ENCODE assay signal across 8 cellular contexts in genomic region chr3:107599755-107600122, GRCh38.
DNase-seq lines count a peak whose midpoint lies in the region; ATAC-seq and TF ChIP-seq lines count a peak whose summit lies in the region.

No MANE protein-coding gene starts in this region.

- peaks cover 65% of the 10 kb centered on the region for H3K4me1 Mint-ChIP-seq in activated B cell treated with CpG ODN at 0.5 μM for 24 hours
- H3K4me1 Mint-ChIP-seq in stimulated activated memory B cell treated with anti-CD40 and anti-IgM and Interleukin-4, amounts not matched to agents 10 μg/mL and 1 μg/mL and 100 μg/mL, for 72 hours = peaks cover 62% of the 10 kb centered on the region

- peak overlapping the region; percentile 93 for H3K27ac Mint-ChIP-seq in activated B cell treated with CpG ODN at 0.5 μM for 24 hours
- H3K27ac Mint-ChIP-seq in stimulated activated memory B cell treated with anti-CD40 and anti-IgM and Interleukin-4, amounts not matched to agents 10 μg/mL and 1 μg/mL and 100 μg/mL, for 72 hours = peak overlapping the region; percentile 91

- H3K36me3 ChIP-seq in iPS-15b (ENCODE audit: control insufficient read depth, insufficient read depth, low read length) = no peaks in the 10 kb centered on the region

- DNase-seq in DMS 273 treated with DMSO at 0.1 percent for 48 hours (lab: John Stamatoyannopoulos, UW) (peak; percentile 21), DMS 273 (lab: John Stamatoyannopoulos, UW; ENCODE audit: unreplicated experiment) (no peak), activated B cell treated with CpG ODN at 0.5 μM for 24 hours (no peak), NCI-H526 treated with DMSO at 0.1 percent for 48 hours (lab: John Stamatoyannopoulos, UW) (no peak), NOMO-1 treated with dmso at 0.1 percent for 144 hours (lab: John Stamatoyannopoulos, UW; ENCODE audit: unreplicated experiment) (no peak)

- no peaks in the 10 kb centered on the region for H3K9me3 ChIP-seq in iPS-15b (ENCODE audit: control insufficient read depth, insufficient read depth, low read length)

- H3K27me3 ChIP-seq in iPS-15b (ENCODE audit: control insufficient read depth, insufficient read depth, low read length) = no peaks in the 10 kb centered on the region

- H3K9me3 Mint-ChIP-seq in activated B cell treated with CpG ODN at 0.5 μM for 24 hours = no peaks in the 10 kb centered on the region
- no peaks in the 10 kb centered on the region for H3K9me3 Mint-ChIP-seq in stimulated activated memory B cell treated with anti-CD40 and anti-IgM and Interleukin-4, amounts not matched to agents 10 μg/mL and 1 μg/mL and 100 μg/mL, for 72 hours

- POLR2A ChIA-PET in activated B cell treated with CpG ODN at 0.5 μM for 24 hours (lab: Charles Lee) = interaction anchor here (1.0 to 2.0 kb wide), 3 partner anchors 8 to 77 kb away, joined by 5 to 9 read pairs (median 5); partner anchors contain the start of gene BBX

- H3K36me3 Mint-ChIP-seq in activated B cell treated with CpG ODN at 0.5 μM for 24 hours (ENCODE audit: low read depth) = peaks cover 13% of the 10 kb centered on the region
- H3K36me3 Mint-ChIP-seq in stimulated activated memory B cell treated with anti-CD40 and anti-IgM and Interleukin-4, amounts not matched to agents 10 μg/mL and 1 μg/mL and 100 μg/mL, for 72 hours = peaks cover 19% of the 10 kb centered on the region

- peak overlapping the region; percentile 70 for H3K9ac ChIP-seq in iPS-15b (ENCODE audit: low read depth, low read length)

- H3K27me3 Mint-ChIP-seq in activated B cell treated with CpG ODN at 0.5 μM for 24 hours = no peaks in the 10 kb centered on the region
- no peaks in the 10 kb centered on the region for H3K27me3 Mint-ChIP-seq in stimulated activated memory B cell treated with anti-CD40 and anti-IgM and Interleukin-4, amounts not matched to agents 10 μg/mL and 1 μg/mL and 100 μg/mL, for 72 hours

- ATAC-seq in activated B cell treated with CpG ODN at 0.5 μM for 24 hours (ENCODE audit: low read depth) = no peak
- ATAC-seq in stimulated activated memory B cell treated with anti-CD40 and anti-IgM and Interleukin-4, amounts not matched to agents 10 μg/mL and 1 μg/mL and 100 μg/mL, for 72 hours = no peak
- ATAC-seq in HG03196 (IDR thresholded peaks at IDR 0.05; ENCODE audit: unreplicated experiment) = no peak

- CTCF ChIA-PET in activated B cell treated with CpG ODN at 0.5 μM for 24 hours (lab: Charles Lee) = interaction anchor here (0.6 to 1.2 kb wide), 3 partner anchors 21 to 77 kb away, joined by 3 to 5 read pairs (median 4); no protein-coding TSS in a partner anchor

- intact Hi-C loops in activated B cell treated with CpG ODN at 0.5 μM for 24 hours (cut with micrococcal nuclease) = loop anchor here (5.0 kb wide), 2 partner anchors 33 to 167 kb away; no protein-coding TSS in a partner anchor

- peaks cover 28% of the 10 kb centered on the region for H3K4me1 ChIP-seq in iPS-15b (ENCODE audit: control insufficient read depth, insufficient read depth, low read length)

- peak overlapping the region; percentile 82 for H3K4me3 Mint-ChIP-seq in activated B cell treated with CpG ODN at 0.5 μM for 24 hours
- peak overlapping the region; percentile 77 for H3K4me3 Mint-ChIP-seq in stimulated activated memory B cell treated with anti-CD40 and anti-IgM and Interleukin-4, amounts not matched to agents 10 μg/mL and 1 μg/mL and 100 μg/mL, for 72 hours

- no peak for TF ChIP-seq CTCF in activated B cell treated with CpG ODN at 0.5 μM for 24 hours (IDR thresholded peaks at IDR 0.05)

- no peak overlapping the region for H3K4me3 ChIP-seq in iPS-15b (ENCODE audit: low read depth, low read length)
